In genomic region chr10:94420516-94420915, GRCh38 we compare ENCODE assay signal across 4 cellular contexts.
TF ChIP-seq lines count a peak whose summit lies in the region.

No MANE protein-coding gene starts in this region.

TF ChIP-seq in SK-N-SH treated with all-trans-retinoic acid at 6 μM for 48 hours, 23 proteins besides CTCF, POLR2A, EP300 and RAD21:
- TF ChIP-seq GLIS3 (CRISPR knock-in tag; IDR thresholded peaks at IDR 0.05) = no peak
- 0 out of 2 replicates have a peak, but pooled peaks have one; percentile 25 for TF ChIP-seq ZNF8 (CRISPR knock-in tag; IDR thresholded peaks at IDR 0.05)
- TF ChIP-seq POU6F1 (CRISPR knock-in tag; IDR thresholded peaks at IDR 0.05; ENCODE audit: borderline replicate concordance, low read depth) = no peak

TF ChIP-seq in SK-N-SH, 30 proteins besides CTCF, POLR2A, EP300 and RAD21:
- no peak for TF ChIP-seq RCOR1 (IDR thresholded peaks at IDR 0.05; ENCODE audit: low read length)
- TF ChIP-seq CHD2 (IDR thresholded peaks at IDR 0.05; ENCODE audit: low read length, partially characterized antibody) = no peak
- no peak for TF ChIP-seq RFX5 (IDR thresholded peaks at IDR 0.05; ENCODE audit: low read length)
- no peak for TF ChIP-seq ELF1 (IDR thresholded peaks at IDR 0.05)
- TF ChIP-seq GATA2 (CRISPR knock-in tag; IDR thresholded peaks at IDR 0.05) = no peak
- TF ChIP-seq SMC3 (IDR thresholded peaks at IDR 0.05; ENCODE audit: low read depth, low read length) = no peak
- TF ChIP-seq IRF3 (IDR thresholded peaks at IDR 0.05; ENCODE audit: low read depth, low read length) = no peak
- TF ChIP-seq FOXM1 (IDR thresholded peaks at IDR 0.05; ENCODE audit: low read depth) = no peak
- no peak for TF ChIP-seq NRF1 (IDR thresholded peaks at IDR 0.05; ENCODE audit: low read depth, low read length)
- TF ChIP-seq REST (IDR thresholded peaks at IDR 0.05; ENCODE audit: low read depth, low read length) = no peak
- no peak for TF ChIP-seq TCF12 (IDR thresholded peaks at IDR 0.05)
- no peak for TF ChIP-seq ZBTB33 (IDR thresholded peaks at IDR 0.05; ENCODE audit: borderline replicate concordance, low read depth)
- no peak for TF ChIP-seq NFIC (IDR thresholded peaks at IDR 0.05; ENCODE audit: borderline replicate concordance)
- TF ChIP-seq FOSL2 (IDR thresholded peaks at IDR 0.05; ENCODE audit: borderline replicate concordance, low read depth) = no peak
- no peak for TF ChIP-seq RXRA (IDR thresholded peaks at IDR 0.05; ENCODE audit: borderline replicate concordance, low read depth)
TF ChIP-seq in SK-N-SH: peak in this region for 0.

TF ChIP-seq in IMR-90, 13 proteins besides CTCF, POLR2A, EP300 and RAD21:
- no peak for TF ChIP-seq MXI1 (IDR thresholded peaks at IDR 0.05; ENCODE audit: borderline replicate concordance, low read depth, low read length)
- TF ChIP-seq CEBPB (IDR thresholded peaks at IDR 0.05; ENCODE audit: low read depth, low read length) = peak; percentile 92

TF ChIP-seq in H1, 55 proteins besides CTCF, POLR2A, EP300 and RAD21:
- TF ChIP-seq POU5F1 (IDR thresholded peaks at IDR 0.05; ENCODE audit: low read depth, low read length) (no peak), CEBPB (IDR thresholded peaks at IDR 0.05; ENCODE audit: low read depth, low read length) (peak; percentile 69; the same call in 1 of the 2 replicates), HDAC2 (IDR thresholded peaks at IDR 0.05; ENCODE audit: borderline replicate concordance in 1 of 2, low read depth in 2 of 2, low read length in 2 of 2) (no peak), EGR1 (IDR thresholded peaks at IDR 0.05; ENCODE audit: borderline replicate concordance, low read depth, low read length) (no peak)
